1 cellular context compared by ENCODE assay signal in genomic region chr16:67198238-67198734, GRCh38.
TF ChIP-seq lines count a peak whose summit lies in the region.

No MANE protein-coding gene starts in this region.

TF ChIP-seq in HepG2, 621 proteins besides CTCF, POLR2A, EP300 and RAD21:
- peak; percentile 34 for TF ChIP-seq STAG1 (CRISPR knock-in tag; IDR thresholded peaks at IDR 0.05)
- TF ChIP-seq ZNF768 (CRISPR knock-in tag; IDR thresholded peaks at IDR 0.05): peak; percentile 13; the same call in 1 of the 2 replicates
- TF ChIP-seq NRL (CRISPR knock-in tag; IDR thresholded peaks at IDR 0.05; ENCODE audit: borderline replicate concordance): 0 out of 2 replicates have a peak, but pooled peaks have one; percentile 27
- 0 out of 2 replicates have a peak, but pooled peaks have one; percentile 16 for TF ChIP-seq KDM2A (CRISPR knock-in tag; IDR thresholded peaks at IDR 0.05; ENCODE audit: borderline replicate concordance, low read depth)
- no peak for TF ChIP-seq MAZ (IDR thresholded peaks at IDR 0.05; ENCODE audit: borderline replicate concordance, low read depth, low read length)
- no peak for TF ChIP-seq MAZ (CRISPR knock-in tag; IDR thresholded peaks at IDR 0.05; ENCODE audit: low read depth)
- peak; percentile 62 for TF ChIP-seq AGO2 (optimal IDR thresholded peaks at IDR 0.05; ENCODE audit: low read depth, low read length)
- TF ChIP-seq ZNF687 (CRISPR knock-in tag; IDR thresholded peaks at IDR 0.05): peak; percentile 28; the same call in 1 of the 2 replicates
- no peak for TF ChIP-seq CREB1 (IDR thresholded peaks at IDR 0.05)
- no peak for TF ChIP-seq CREB1 (CRISPR knock-in tag; IDR thresholded peaks at IDR 0.05)
- peak; percentile 94 for TF ChIP-seq HNRNPL (IDR thresholded peaks at IDR 0.05; ENCODE audit: low read depth, low read length)
- TF ChIP-seq HIC2 (CRISPR knock-in tag; IDR thresholded peaks at IDR 0.05; ENCODE audit: low read depth): 0 out of 2 replicates have a peak, but pooled peaks have one; percentile 21
TF ChIP-seq in HepG2: peak in this region for 8.
